Comparison of ENCODE assay signal across 1 cellular context in genomic region chr11:72326151-72326842, GRCh38.
A peak's percentile ranks its signal among the peaks of the same experiment; 100 is the strongest.
TF ChIP-seq lines count a peak whose summit lies in the region.

No MANE protein-coding gene starts in this region.

TF ChIP-seq in SK-N-SH, 30 proteins besides CTCF, POLR2A, EP300 and RAD21 (continued from another document):
- peak; percentile 41; the same call in 1 of the 2 replicates for TF ChIP-seq RCOR1 (IDR thresholded peaks at IDR 0.05; ENCODE audit: low read length)
